20 cellular contexts compared by ENCODE assay signal in genomic region chr4:147955827-147956565, GRCh38.
"Had no signal": no experiment of that assay in that cellular context is flagged by ENCODE, and none has a peak within 500 bp of the region (broad histone marks: within the 10 kb centered on the region; RNA-seq: fewer than 3 reads in every experiment).

No MANE protein-coding gene starts in this region.

- H3K27ac ChIP-seq: adrenal gland, left lung, neutrophil, thoracic aorta had no signal

- H3K4me3 ChIP-seq: adrenal gland, heart left ventricle, left lung, skin epidermis, thoracic aorta had no signal

- DNase-seq: activated CD4-positive, alpha-beta T cell treated with anti-CD3 and anti-CD28 coated beads for 4 hours; activated CD8-positive, alpha-beta memory T cell treated with anti-CD3 and anti-CD28 coated beads, Interleukin-2, amount 50 U/mL, for 4 hours; activated CD8-positive, alpha-beta T cell treated with anti-CD3 and anti-CD28 coated beads, Interleukin-2, amount 10 ng/mL, durations not matched to agents 7 days and 5 days; activated effector memory CD4-positive, alpha-beta T cell treated with anti-CD3 and anti-CD28 coated beads, Interleukin-2, amount 50 U/mL, for 16 hours; activated T-cell treated with anti-CD3 and anti-CD28 coated beads, Interleukin-2, amount 50 U/mL, for 48 hours; adrenal gland; cortex of kidney; effector CD8-positive, alpha-beta T cell; heart left ventricle; left lung; naive thymus-derived CD8-positive, alpha-beta T cell; stimulated activated CD4-positive, alpha-beta T cell treated with anti-CD3 and anti-CD28 coated beads, Interleukin-4, amount 100 ng/mL, for 24 hours; stimulated activated naive CD4-positive, alpha-beta T cell had no signal

- H3K36me3 ChIP-seq: adrenal gland, left lung, neutrophil had no signal

- H3K4me1 ChIP-seq: left lung had no signal

- H3K27me3 Mint-ChIP-seq: activated naive CD4-positive, alpha-beta T cell treated with anti-CD3 and anti-CD28 coated beads, Interleukin-2, amount 50 U/mL, for 24 hours; central memory CD8-positive, alpha-beta T cell; memory B cell; naive thymus-derived CD8-positive, alpha-beta T cell had no signal

- H3K27me3 ChIP-seq: adrenal gland, heart left ventricle, left lung, neutrophil had no signal

- H3K9me3 ChIP-seq: adrenal gland, left lung, neutrophil, thoracic aorta had no signal

- H3K4me3 Mint-ChIP-seq: activated CD8-positive, alpha-beta T cell treated with anti-CD3 and anti-CD28 coated beads, Interleukin-2, amount 10 ng/mL, durations not matched to agents 7 days and 5 days; activated naive CD4-positive, alpha-beta T cell treated with anti-CD3 and anti-CD28 coated beads, Interleukin-2, amount 50 U/mL, for 24 hours; central memory CD8-positive, alpha-beta T cell; memory B cell; naive thymus-derived CD8-positive, alpha-beta T cell; T-helper 1 cell treated with Interleukin-12 subunit alpha and Interleukin-12 subunit beta and Interleukin-4 antibody, amounts not matched to agents 30 μg/mL and 1 μg/mL, for 36 hours had no signal

- H3K9me3 Mint-ChIP-seq: central memory CD8-positive, alpha-beta T cell; memory B cell; T-helper 1 cell treated with Interleukin-12 subunit alpha and Interleukin-12 subunit beta and Interleukin-4 antibody, amounts not matched to agents 30 μg/mL and 1 μg/mL, for 36 hours had no signal

- H3K27ac Mint-ChIP-seq: activated CD8-positive, alpha-beta T cell treated with anti-CD3 and anti-CD28 coated beads, Interleukin-2, amount 10 ng/mL, durations not matched to agents 7 days and 5 days; activated naive CD4-positive, alpha-beta T cell treated with anti-CD3 and anti-CD28 coated beads, Interleukin-2, amount 50 U/mL, for 24 hours; memory B cell; naive thymus-derived CD8-positive, alpha-beta T cell; T-helper 1 cell treated with Interleukin-12 subunit alpha and Interleukin-12 subunit beta and Interleukin-4 antibody, amounts not matched to agents 30 μg/mL and 1 μg/mL, for 36 hours had no signal

- H3K4me1 Mint-ChIP-seq: activated naive CD4-positive, alpha-beta T cell treated with anti-CD3 and anti-CD28 coated beads, Interleukin-2, amount 50 U/mL, for 24 hours; central memory CD8-positive, alpha-beta T cell; memory B cell; naive thymus-derived CD8-positive, alpha-beta T cell had no signal

- H3K36me3 Mint-ChIP-seq: memory B cell had no signal
